In genomic region chr9:94949330-94949729, GRCh38 we compare ENCODE assay signal across 21 cellular contexts.
A peak's percentile ranks its signal among the peaks of the same experiment; 100 is the strongest.
DNase-seq lines count a peak whose midpoint lies in the region; ATAC-seq and TF ChIP-seq lines count a peak whose summit lies in the region.
"Had no signal": no experiment of that assay in that cellular context is flagged by ENCODE, and none has a peak within 500 bp of the region (broad histone marks: within the 10 kb centered on the region; RNA-seq: fewer than 3 reads in every experiment).

No MANE protein-coding gene starts in this region.

- peak overlapping the region; percentile 48 for H3K27ac ChIP-seq in HUES48 (ENCODE audit: low read depth, low read length)
- H3K27ac ChIP-seq in endodermal cell (ENCODE audit: low read depth, low read length): no peak overlapping the region
- peak overlapping the region; percentile 91 for H3K27ac ChIP-seq in substantia nigra (ENCODE audit: low read depth, low read length, poor library complexity, severe bottlenecking)
- H3K27ac ChIP-seq: brain microvascular endothelial cell had no signal

- peaks cover 44% of the 10 kb centered on the region for H3K4me1 Mint-ChIP-seq in endodermal cell
- H3K4me1 Mint-ChIP-seq in activated CD4-positive, alpha-beta T cell treated with anti-CD3 and anti-CD28 coated beads for 36 hours: peaks cover 40% of the 10 kb centered on the region

- peaks cover 47% of the 10 kb centered on the region for H3K4me1 ChIP-seq in HUES48 (ENCODE audit: control insufficient read depth, insufficient read depth, low read length)
- peaks cover 33% of the 10 kb centered on the region for H3K4me1 ChIP-seq in endodermal cell (ENCODE audit: control insufficient read depth, insufficient read depth, low read length)

- H3K9ac ChIP-seq in HUES48 (ENCODE audit: low read depth, low read length) (no peak overlapping the region), endodermal cell (ENCODE audit: extremely low read depth, low read length, poor library complexity, severe bottlenecking) (no peak overlapping the region)

- H3K27me3 Mint-ChIP-seq in endodermal cell (ENCODE audit: insufficient read depth): peaks cover 38% of the 10 kb centered on the region
- no peaks in the 10 kb centered on the region for H3K27me3 Mint-ChIP-seq in activated CD4-positive, alpha-beta T cell treated with anti-CD3 and anti-CD28 coated beads for 36 hours
- H3K27me3 Mint-ChIP-seq: activated B cell treated with CpG ODN at 0.5 μM for 24 hours; activated naive CD8-positive, alpha-beta T cell treated with anti-CD3 and anti-CD28 coated beads, Interleukin-2, amount 50 U/mL, for 24 hours; CD8-positive, alpha-beta memory T cell had no signal

- DNase-seq in COR-L47 (lab: John Stamatoyannopoulos, UW): peak; percentile 28
- DNase-seq in endodermal cell: peak; percentile 70
- DNase-seq in substantia nigra (lab: John Stamatoyannopoulos, UW): no peak
- DNase-seq in midbrain (lab: John Stamatoyannopoulos, UW): no peak
- DNase-seq in activated CD4-positive, alpha-beta T cell treated with anti-CD3 and anti-CD28 coated beads for 36 hours: no peak
- DNase-seq: activated B cell treated with CpG ODN at 0.5 μM for 24 hours; activated CD4-positive, alpha-beta memory T cell treated with anti-CD3 and anti-CD28 coated beads, Interleukin-2, amount 10 ng/mL, durations not matched to agents 7 days and 5 days; activated gamma-delta T cell; activated naive CD8-positive, alpha-beta T cell treated with anti-CD3 and anti-CD28 coated beads, Interleukin-2, amount 50 U/mL, for 24 hours; activated T-cell treated with anti-CD3 and anti-CD28 coated beads for 4 hours; brain microvascular endothelial cell; CD8-positive, alpha-beta memory T cell; GF-D8; left colon; natural killer cell; NCI-H510A; T1000 had no signal

- H3K36me3 ChIP-seq in HUES48 (ENCODE audit: control insufficient read depth, insufficient read depth, low read length) (no peaks in the 10 kb centered on the region), endodermal cell (ENCODE audit: control insufficient read depth, insufficient read depth, low read length) (no peaks in the 10 kb centered on the region)
- H3K36me3 ChIP-seq: brain microvascular endothelial cell, HAP-1 had no signal

- intact Hi-C loops in activated CD4-positive, alpha-beta T cell treated with anti-CD3 and anti-CD28 coated beads for 36 hours (cut with DNase I, micrococcal nuclease): no loop called here

- peaks cover 6% of the 10 kb centered on the region for H3K36me3 Mint-ChIP-seq in endodermal cell (ENCODE audit: low read depth)
- no peaks in the 10 kb centered on the region for H3K36me3 Mint-ChIP-seq in activated CD4-positive, alpha-beta T cell treated with anti-CD3 and anti-CD28 coated beads for 36 hours (ENCODE audit: low read depth)
- H3K36me3 Mint-ChIP-seq: natural killer cell had no signal

- no peaks in the 10 kb centered on the region for H3K9me3 Mint-ChIP-seq in endodermal cell
- H3K9me3 Mint-ChIP-seq in activated CD4-positive, alpha-beta T cell treated with anti-CD3 and anti-CD28 coated beads for 36 hours (ENCODE audit: low read depth): no peaks in the 10 kb centered on the region
- H3K9me3 Mint-ChIP-seq: activated B cell treated with CpG ODN at 0.5 μM for 24 hours; activated CD4-positive, alpha-beta memory T cell treated with anti-CD3 and anti-CD28 coated beads, Interleukin-2, amount 10 ng/mL, durations not matched to agents 7 days and 5 days; activated naive CD8-positive, alpha-beta T cell treated with anti-CD3 and anti-CD28 coated beads, Interleukin-2, amount 50 U/mL, for 24 hours; CD8-positive, alpha-beta memory T cell; natural killer cell had no signal

- TF ChIP-seq CTCF in endodermal cell (conservative IDR thresholded peaks at IDR 0.05): no peak

- CTCF ChIA-PET in activated CD4-positive, alpha-beta T cell treated with anti-CD3 and anti-CD28 coated beads for 36 hours (lab: Charles Lee): no interaction called here

- ATAC-seq in SK-N-SH treated with all-trans-retinoic acid at 6 μM for 48 hours: no peak
- ATAC-seq in activated CD4-positive, alpha-beta T cell treated with anti-CD3 and anti-CD28 coated beads for 36 hours: no peak
- ATAC-seq: activated naive CD8-positive, alpha-beta T cell treated with anti-CD3 and anti-CD28 coated beads, Interleukin-2, amount 50 U/mL, for 24 hours; left colon; natural killer cell had no signal

- no peaks in the 10 kb centered on the region for H3K9me3 ChIP-seq in HUES48 (ENCODE audit: control insufficient read depth, insufficient read depth, low read length)
- no peaks in the 10 kb centered on the region for H3K9me3 ChIP-seq in endodermal cell (ENCODE audit: control insufficient read depth, low read length)
- H3K9me3 ChIP-seq: HAP-1 had no signal

- POLR2A ChIA-PET in activated CD4-positive, alpha-beta T cell treated with anti-CD3 and anti-CD28 coated beads for 36 hours (lab: Charles Lee): no interaction called here

- no peaks in the 10 kb centered on the region for H3K27me3 ChIP-seq in HUES48 (ENCODE audit: control insufficient read depth, insufficient read depth, low read length)
- H3K27me3 ChIP-seq in endodermal cell (ENCODE audit: control insufficient read depth, insufficient read depth, low read length, poor library complexity, severe bottlenecking): no peaks in the 10 kb centered on the region
- H3K27me3 ChIP-seq: brain microvascular endothelial cell had no signal

- H3K27ac Mint-ChIP-seq in endodermal cell: no peak overlapping the region
- H3K27ac Mint-ChIP-seq in activated CD4-positive, alpha-beta T cell treated with anti-CD3 and anti-CD28 coated beads for 36 hours: no peak overlapping the region
- H3K27ac Mint-ChIP-seq: activated B cell treated with CpG ODN at 0.5 μM for 24 hours; activated CD4-positive, alpha-beta memory T cell treated with anti-CD3 and anti-CD28 coated beads, Interleukin-2, amount 10 ng/mL, durations not matched to agents 7 days and 5 days; activated naive CD8-positive, alpha-beta T cell treated with anti-CD3 and anti-CD28 coated beads, Interleukin-2, amount 50 U/mL, for 24 hours; CD8-positive, alpha-beta memory T cell had no signal

- H3K4me3 ChIP-seq in HUES48 (ENCODE audit: low read depth, low read length) (no peak overlapping the region), endodermal cell (ENCODE audit: low read length) (no peak overlapping the region)
- H3K4me3 ChIP-seq: coronary artery, HAP-1 had no signal

- WGBS in endodermal cell (ENCODE audit: insufficient coverage in 1 of 2, insufficient read length in 1 of 2), 2 experiments: 25% methylated on average over 1 to 5 of the region's 5 CpGs

- no peak overlapping the region for H3K4me3 Mint-ChIP-seq in endodermal cell
- no peak overlapping the region for H3K4me3 Mint-ChIP-seq in activated CD4-positive, alpha-beta T cell treated with anti-CD3 and anti-CD28 coated beads for 36 hours
- H3K4me3 Mint-ChIP-seq: activated B cell treated with CpG ODN at 0.5 μM for 24 hours; activated CD4-positive, alpha-beta memory T cell treated with anti-CD3 and anti-CD28 coated beads, Interleukin-2, amount 10 ng/mL, durations not matched to agents 7 days and 5 days; activated naive CD8-positive, alpha-beta T cell treated with anti-CD3 and anti-CD28 coated beads, Interleukin-2, amount 50 U/mL, for 24 hours; CD8-positive, alpha-beta memory T cell; natural killer cell had no signal

TF ChIP-seq in SK-N-SH treated with all-trans-retinoic acid at 6 μM for 48 hours, 23 proteins besides CTCF, POLR2A, EP300 and RAD21 (continues in another document):
- no peak for TF ChIP-seq CSRNP3 (CRISPR knock-in tag; IDR thresholded peaks at IDR 0.05)
- TF ChIP-seq BACH2 (CRISPR knock-in tag; IDR thresholded peaks at IDR 0.05; ENCODE audit: borderline replicate concordance): no peak
- no peak for TF ChIP-seq CREB5 (CRISPR knock-in tag; IDR thresholded peaks at IDR 0.05; ENCODE audit: low read depth)
- TF ChIP-seq OSR1 (CRISPR knock-in tag; IDR thresholded peaks at IDR 0.05): no peak
- TF ChIP-seq ARNTL (CRISPR knock-in tag; IDR thresholded peaks at IDR 0.05; ENCODE audit: borderline replicate concordance, low read depth): no peak
- TF ChIP-seq GLIS3 (CRISPR knock-in tag; IDR thresholded peaks at IDR 0.05): no peak
- TF ChIP-seq CSDC2 (CRISPR knock-in tag; IDR thresholded peaks at IDR 0.05): no peak
- TF ChIP-seq PPARA (CRISPR knock-in tag; IDR thresholded peaks at IDR 0.05; ENCODE audit: borderline replicate concordance): no peak
- TF ChIP-seq ZC3H10 (CRISPR knock-in tag; IDR thresholded peaks at IDR 0.05): no peak
- TF ChIP-seq ZFP30 (CRISPR knock-in tag; IDR thresholded peaks at IDR 0.05): no peak
- no peak for TF ChIP-seq ZNF565 (CRISPR knock-in tag; conservative IDR thresholded peaks at IDR 0.05; ENCODE audit: low read depth)

Comparison
In these comparisons a context has a peak if more than half of its experiments do, and no peak if none do; other contexts are left out.
1. DNase-seq: peak in COR-L47 (single experiment) and endodermal cell (single experiment); none in substantia nigra (0 of 49), midbrain (single experiment) and activated CD4-positive, alpha-beta T cell treated with anti-CD3 and anti-CD28 coated beads for 36 hours (single experiment).